In the genomic region with DNA sequence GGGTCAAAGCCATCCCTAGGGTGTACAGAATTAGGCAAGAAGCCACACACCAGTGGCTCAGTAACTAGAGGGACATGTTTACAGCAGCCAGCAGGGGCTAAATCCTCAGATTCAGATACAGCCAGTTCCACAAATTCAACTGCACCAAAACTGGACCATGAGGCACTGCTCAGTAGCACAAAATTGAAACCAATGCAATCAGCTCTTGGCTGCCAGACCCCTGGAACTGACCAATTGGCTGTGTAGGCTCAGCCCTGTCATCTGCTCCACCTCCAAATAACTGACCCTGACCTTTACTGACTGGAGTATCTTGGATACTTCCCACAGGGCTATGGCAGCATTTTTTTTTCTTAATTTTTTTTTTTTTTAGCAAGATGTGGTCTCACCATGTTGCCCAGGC, we compare ENCODE assay signal across 2 cellular contexts.
TF ChIP-seq lines count a peak whose summit lies in the region.

No MANE protein-coding gene starts in this region.

TF ChIP-seq in GM12878, 131 proteins besides CTCF, POLR2A, EP300 and RAD21 (continued from another document):
- no peak for TF ChIP-seq SMAD1 (IDR thresholded peaks at IDR 0.05; ENCODE audit: low read depth, partially characterized antibody)
- no peak for TF ChIP-seq JUNB (IDR thresholded peaks at IDR 0.05)
- TF ChIP-seq NFXL1 (IDR thresholded peaks at IDR 0.05; ENCODE audit: borderline replicate concordance): no peak
- TF ChIP-seq, protein P1, sequence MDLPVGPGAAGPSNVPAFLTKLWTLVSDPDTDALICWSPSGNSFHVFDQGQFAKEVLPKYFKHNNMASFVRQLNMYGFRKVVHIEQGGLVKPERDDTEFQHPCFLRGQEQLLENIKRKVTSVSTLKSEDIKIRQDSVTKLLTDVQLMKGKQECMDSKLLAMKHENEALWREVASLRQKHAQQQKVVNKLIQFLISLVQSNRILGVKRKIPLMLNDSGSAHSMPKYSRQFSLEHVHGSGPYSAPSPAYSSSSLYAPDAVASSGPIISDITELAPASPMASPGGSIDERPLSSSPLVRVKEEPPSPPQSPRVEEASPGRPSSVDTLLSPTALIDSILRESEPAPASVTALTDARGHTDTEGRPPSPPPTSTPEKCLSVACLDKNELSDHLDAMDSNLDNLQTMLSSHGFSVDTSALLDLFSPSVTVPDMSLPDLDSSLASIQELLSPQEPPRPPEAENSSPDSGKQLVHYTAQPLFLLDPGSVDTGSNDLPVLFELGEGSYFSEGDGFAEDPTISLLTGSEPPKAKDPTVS (IDR thresholded peaks at IDR 0.05; ENCODE audit: low read depth, low read length): no peak
- no peak for TF ChIP-seq RELA (IDR thresholded peaks at IDR 0.05; ENCODE audit: borderline replicate concordance, partially characterized antibody)
- TF ChIP-seq, protein P2, sequence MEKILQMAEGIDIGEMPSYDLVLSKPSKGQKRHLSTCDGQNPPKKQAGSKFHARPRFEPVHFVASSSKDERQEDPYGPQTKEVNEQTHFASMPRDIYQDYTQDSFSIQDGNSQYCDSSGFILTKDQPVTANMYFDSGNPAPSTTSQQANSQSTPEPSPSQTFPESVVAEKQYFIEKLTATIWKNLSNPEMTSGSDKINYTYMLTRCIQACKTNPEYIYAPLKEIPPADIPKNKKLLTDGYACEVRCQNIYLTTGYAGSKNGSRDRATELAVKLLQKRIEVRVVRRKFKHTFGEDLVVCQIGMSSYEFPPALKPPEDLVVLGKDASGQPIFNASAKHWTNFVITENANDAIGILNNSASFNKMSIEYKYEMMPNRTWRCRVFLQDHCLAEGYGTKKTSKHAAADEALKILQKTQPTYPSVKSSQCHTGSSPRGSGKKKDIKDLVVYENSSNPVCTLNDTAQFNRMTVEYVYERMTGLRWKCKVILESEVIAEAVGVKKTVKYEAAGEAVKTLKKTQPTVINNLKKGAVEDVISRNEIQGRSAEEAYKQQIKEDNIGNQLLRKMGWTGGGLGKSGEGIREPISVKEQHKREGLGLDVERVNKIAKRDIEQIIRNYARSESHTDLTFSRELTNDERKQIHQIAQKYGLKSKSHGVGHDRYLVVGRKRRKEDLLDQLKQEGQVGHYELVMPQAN (conservative IDR thresholded peaks at IDR 0.05): no peak
- no peak for TF ChIP-seq PAX5 (IDR thresholded peaks at IDR 0.05; ENCODE audit: borderline replicate concordance, low read depth, low read length)
- no peak for TF ChIP-seq TAF1 (IDR thresholded peaks at IDR 0.05; ENCODE audit: borderline replicate concordance, low read depth, low read length)

TF ChIP-seq in HepG2, 621 proteins besides CTCF, POLR2A, EP300 and RAD21:
- TF ChIP-seq STAG1 (CRISPR knock-in tag; IDR thresholded peaks at IDR 0.05) (0 out of 2 replicates have a peak, but pooled peaks have one; percentile 2), NR2F6 (IDR thresholded peaks at IDR 0.05) (peak; percentile 20; the same call in 1 of the 2 replicates), NR2F6 (CRISPR knock-in tag; IDR thresholded peaks at IDR 0.05) (no peak), FLYWCH1 (CRISPR knock-in tag; IDR thresholded peaks at IDR 0.05) (no peak)
